Comparison of ENCODE assay signal across 6 cellular contexts in genomic region chr16:77549886-77550285, GRCh38.
DNase-seq lines count a peak whose midpoint lies in the region; FAIRE-seq and TF ChIP-seq lines count a peak whose summit lies in the region.
"Not testable (repeated sequence)": the region's sequence is repeated elsewhere in the genome, so short reads cannot be mapped to it uniquely, and the experiment has no call there.

No MANE protein-coding gene starts in this region.

- DNase-seq in AG10803 (ENCODE audit: low read depth) (peak; percentile 31), ELR (ENCODE audit: low read depth) (peak; percentile 5), M059J (ENCODE audit: low read depth) (peak; percentile 70), brain microvascular endothelial cell (peak; percentile 13), mesenchymal stem cell (peak; percentile 27)
- DNase-seq in endothelial cell of umbilical vein (ENCODE audit: low read depth, low spot score): not testable (repeated sequence)

- H2BK12ac ChIP-seq in mesenchymal stem cell (ENCODE audit: low read length in 2 of 2): not testable (repeated sequence)

- H3K18ac ChIP-seq in mesenchymal stem cell (ENCODE audit: low read depth in 1 of 2, low read length in 2 of 2): not testable (repeated sequence)

- H4K8ac ChIP-seq in mesenchymal stem cell (ENCODE audit: low read length): not testable (repeated sequence)

- CTCF ChIA-PET in endothelial cell of umbilical vein (lab: Charles Lee): not testable (repeated sequence)

- H3K4me3 ChIP-seq in AG10803 (ENCODE audit: low read length); brain microvascular endothelial cell (ENCODE audit: low read depth, low read length); endothelial cell of umbilical vein (replicated peaks in 1 of 3; ENCODE audit: insufficient read depth in 1 of 3, low read depth in 1 of 3, low read length in 3 of 3); mesenchymal stem cell (ENCODE audit: insufficient read depth in 1 of 2, low read depth in 1 of 2, low read length in 2 of 2): not testable (repeated sequence)

- H2BK120ac ChIP-seq in mesenchymal stem cell (ENCODE audit: low read depth, low read length): not testable (repeated sequence)

- POLR2A ChIA-PET in endothelial cell of umbilical vein (lab: Charles Lee): not testable (repeated sequence)

- peak; percentile 42 for FAIRE-seq in endothelial cell of umbilical vein (lab: Jason Lieb, UNC)

- not testable (repeated sequence) for H3K79me2 ChIP-seq in endothelial cell of umbilical vein (ENCODE audit: control insufficient read depth, insufficient read depth, low read length)

- not testable (repeated sequence) for TF ChIP-seq POLR2A in endothelial cell of umbilical vein (IDR thresholded peaks at IDR 0.05; ENCODE audit: low read depth, low read length)

- H3K27me3 ChIP-seq in brain microvascular endothelial cell (replicated peaks); endothelial cell of umbilical vein (ENCODE audit: control insufficient read depth in 2 of 2, insufficient read depth in 2 of 2, low read length in 2 of 2); mesenchymal stem cell (ENCODE audit: control insufficient read depth in 1 of 2, insufficient read depth in 1 of 2, low read length in 2 of 2): not testable (repeated sequence)

- H3K9ac ChIP-seq in endothelial cell of umbilical vein (replicated peaks; ENCODE audit: extremely low read depth, insufficient read depth, low read length); mesenchymal stem cell (ENCODE audit: low read length): not testable (repeated sequence)

- not testable (repeated sequence) for H3K14ac ChIP-seq in mesenchymal stem cell (ENCODE audit: low read length in 2 of 2)

- H2BK15ac ChIP-seq in mesenchymal stem cell (ENCODE audit: low read depth, poor library complexity, severe bottlenecking): not testable (repeated sequence)

- not testable (repeated sequence) for H4K20me1 ChIP-seq in endothelial cell of umbilical vein (replicated peaks; ENCODE audit: control insufficient read depth, extremely low read depth, insufficient read depth, low read length)

- H2AFZ ChIP-seq in endothelial cell of umbilical vein (ENCODE audit: low read depth, low read length): peak overlapping the region; percentile 4
- H2AFZ ChIP-seq in mesenchymal stem cell (ENCODE audit: low read depth, low read length): not testable (repeated sequence)

- not testable (repeated sequence) for H3K4me1 ChIP-seq in endothelial cell of umbilical vein (ENCODE audit: control insufficient read depth, extremely low read depth, insufficient read depth, low read length); mesenchymal stem cell (ENCODE audit: control insufficient read depth, insufficient read depth, low read depth, low read length)

- H3K36me3 ChIP-seq in brain microvascular endothelial cell (replicated peaks); endothelial cell of umbilical vein (ENCODE audit: control insufficient read depth in 2 of 2, extremely low read depth in 1 of 2, insufficient read depth in 2 of 2, low read length in 2 of 2); mesenchymal stem cell (ENCODE audit: control insufficient read depth in 1 of 2, insufficient read depth in 2 of 2, low read depth in 1 of 2, low read length in 2 of 2): not testable (repeated sequence)

- dilution Hi-C loops in endothelial cell of umbilical vein (cut with MboI; ENCODE audit: extremely low pct_ligation_motif_present, low sequenced_read_pairs): not testable (repeated sequence)

- H4K91ac ChIP-seq in mesenchymal stem cell (ENCODE audit: low read length): not testable (repeated sequence)

- WGBS in mesenchymal stem cell: 29% methylated on average over 6 of the region's 7 CpGs

- not testable (repeated sequence) for H3K4me2 ChIP-seq in endothelial cell of umbilical vein (ENCODE audit: insufficient read depth, low read length); mesenchymal stem cell (ENCODE audit: low read length, poor library complexity, severe bottlenecking)

- H3K27ac ChIP-seq in brain microvascular endothelial cell; endothelial cell of umbilical vein (ENCODE audit: insufficient read depth, low read depth, low read length); mesenchymal stem cell (ENCODE audit: low read length, poor library complexity, severe bottlenecking): not testable (repeated sequence)

- intact Hi-C loops in endothelial cell of umbilical vein (cut with micrococcal nuclease): loop anchor here (5.0 kb wide), 1 partner anchor 48 kb away; no protein-coding TSS in a partner anchor

- in situ Hi-C loops in brain microvascular endothelial cell (cut with HindIII; ENCODE audit: low pct_ligation_motif_present, low sequenced_read_pairs): not testable (repeated sequence)

- TF ChIP-seq CTCF in AG10803 (conservative IDR thresholded peaks at IDR 0.05; ENCODE audit: low read length); brain microvascular endothelial cell (IDR thresholded peaks at IDR 0.05; ENCODE audit: low read depth, low read length, missing control alignments); endothelial cell of umbilical vein (IDR thresholded peaks at IDR 0.05; ENCODE audit: extremely low read depth in 1 of 2, insufficient read depth in 1 of 2, low read depth in 1 of 2, low read length in 2 of 2): not testable (repeated sequence)

- not testable (repeated sequence) for H3K9me3 ChIP-seq in endothelial cell of umbilical vein (replicated peaks; ENCODE audit: control insufficient read depth, insufficient read depth, low read length); mesenchymal stem cell (ENCODE audit: control insufficient read depth, low read length)

- not testable (repeated sequence) for H3K79me1 ChIP-seq in mesenchymal stem cell (replicated peaks; ENCODE audit: low read length, poor library complexity, severe bottlenecking)

- H2BK5ac ChIP-seq in mesenchymal stem cell (ENCODE audit: low read depth, low read length, poor library complexity, severe bottlenecking): not testable (repeated sequence)

- not testable (repeated sequence) for H2AK5ac ChIP-seq in mesenchymal stem cell (ENCODE audit: low read length, severe bottlenecking)

- H3K4ac ChIP-seq in mesenchymal stem cell (ENCODE audit: low read depth in 1 of 2, low read length in 2 of 2): not testable (repeated sequence)

- not testable (repeated sequence) for H3K23ac ChIP-seq in mesenchymal stem cell (ENCODE audit: low read length in 2 of 2)

- BruUV-seq in endothelial cell of umbilical vein (replicated peaks; lab: Mats Ljungman, UMichigan): not testable (repeated sequence)

- H3K9me1 ChIP-seq in endothelial cell of umbilical vein (replicated peaks; ENCODE audit: control insufficient read depth, extremely low read depth, insufficient read depth, low read length): not testable (repeated sequence)
